Comparison of ENCODE assay signal across 7 cellular contexts in the genomic region with DNA sequence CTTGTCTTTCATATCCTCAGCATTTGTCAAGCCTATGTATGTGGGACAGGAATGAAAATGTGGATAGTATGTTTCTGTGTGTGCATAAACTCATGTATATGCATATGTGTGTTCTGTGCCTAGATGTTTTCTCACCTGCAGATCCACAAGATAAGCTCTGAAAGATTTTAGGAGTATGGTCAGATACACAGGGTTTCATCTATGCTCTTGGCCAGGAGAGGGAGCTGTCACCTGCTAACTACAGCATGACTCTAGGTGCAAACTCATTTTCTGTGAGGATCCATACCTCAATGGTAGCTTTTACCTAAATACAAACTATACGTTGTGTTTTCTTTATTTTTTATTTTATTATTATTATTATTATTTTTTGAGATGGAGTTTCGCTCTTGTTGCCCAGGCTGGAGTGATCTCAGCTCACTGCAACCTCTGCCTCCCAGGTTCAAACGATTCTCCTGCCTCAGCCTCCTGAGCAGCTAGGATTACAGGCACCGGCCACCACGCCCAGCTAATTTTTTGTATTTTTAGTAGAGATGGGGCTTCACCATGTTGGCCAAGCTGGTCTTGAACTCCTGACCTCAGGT. TPM values are rescaled to one million over a fixed set of nuclear protein-coding genes. Genes with fewer than 3 reads are reported as not detected.
DNase-seq lines count a peak whose midpoint lies in the region; ATAC-seq and TF ChIP-seq lines count a peak whose summit lies in the region.
"Not testable (repeated sequence)": the region's sequence is repeated elsewhere in the genome, so short reads cannot be mapped to it uniquely, and the experiment has no call there.

No MANE protein-coding gene starts in this region.

- WGBS in adrenal gland, 4 donors: 62 to 70% (median 64%) methylated on average over 4 to 5 of the region's 5 CpGs

- not testable (repeated sequence) for H3K27ac ChIP-seq in adrenal gland; left ventricle myocardium inferior (replicated peaks)

- not testable (repeated sequence) for H3K4me3 ChIP-seq in adrenal gland, left ventricle myocardium inferior

- intact Hi-C loops in adrenal gland (cut with DNase I) (loop anchor here (2.0 to 5.0 kb wide), 2 partner anchors 75 to 77 kb away; no protein-coding TSS in a partner anchor), left ventricle myocardium inferior (cut with micrococcal nuclease) (loop anchor here (5.0 kb wide), 1 partner anchor 75 kb away; no protein-coding TSS in a partner anchor)

- TF ChIP-seq POLR2A in adrenal gland (IDR thresholded peaks at IDR 0.05): not testable (repeated sequence)

- peak; percentile 8 for DNase-seq in NCI-H1105 (lab: John Stamatoyannopoulos, UW)
- DNase-seq in T-helper 22 cell (ENCODE audit: low read depth): peak; percentile 20
- peak; percentile 41 to 80 (median 59) for DNase-seq in adrenal gland
- not testable (repeated sequence) for DNase-seq in left ventricle myocardium inferior
- DNase-seq in renal cortical epithelial cell (ENCODE audit: low read depth): peak; percentile 59

- ATAC-seq in GM18498 (IDR thresholded peaks at IDR 0.05; ENCODE audit: unreplicated experiment) (peak; percentile 93), HG02759 (IDR thresholded peaks at IDR 0.05; ENCODE audit: unreplicated experiment) (peak; percentile 94)

- H3K4me1 ChIP-seq in adrenal gland (replicated peaks in 1 of 2); left ventricle myocardium inferior: not testable (repeated sequence)

- not testable (repeated sequence) for H3K27me3 ChIP-seq in adrenal gland; left ventricle myocardium inferior (ENCODE audit: low read depth)

- H3K9me3 ChIP-seq in adrenal gland (replicated peaks in 1 of 3); left ventricle myocardium inferior (replicated peaks): not testable (repeated sequence)

- H3K36me3 ChIP-seq in adrenal gland (replicated peaks in 1 of 2); left ventricle myocardium inferior: not testable (repeated sequence)

- TF ChIP-seq CTCF in adrenal gland (IDR thresholded peaks at IDR 0.05) (peak; percentile 60 to 78 (median 74)), left ventricle myocardium inferior (IDR thresholded peaks at IDR 0.05; ENCODE audit: borderline replicate concordance) (peak; percentile 76)

RNA-seq across cellular contexts. Expression of a gene that starts 44.1 kb away (rescaled TPM):
- total RNA-seq in adrenal gland: 100 to 1,000 TPM in 1 of 8 donors, 10 to 100 TPM in 7; 30.7 to 103 (median 56.8) TPM
- polyA plus RNA-seq in adrenal gland: 100 to 1,000 TPM in 2 of 3 donors, 10 to 100 TPM in 1; 58.9 to 114 (median 113) TPM
- 48.7 TPM for total RNA-seq in left ventricle myocardium inferior
- total RNA-seq in renal cortical epithelial cell: 426 and 600 TPM in 2 replicates
